In genomic region chr9:98465799-98466198, GRCh38 we compare ENCODE assay signal across 15 cellular contexts.
DNase-seq lines count a peak whose midpoint lies in the region; ATAC-seq, FAIRE-seq and TF ChIP-seq lines count a peak whose summit lies in the region.
"Had no signal": no experiment of that assay in that cellular context is flagged by ENCODE, and none has a peak within 500 bp of the region (broad histone marks: within the 10 kb centered on the region; RNA-seq: fewer than 3 reads in every experiment).

No MANE protein-coding gene starts in this region.

- H2AK5ac ChIP-seq in IMR-90 (ENCODE audit: low read depth, low read length): no peak overlapping the region

- BruUV-seq in IMR-90 (replicated peaks; lab: Mats Ljungman, UMichigan): no TSS peak
- no TSS peak for BruUV-seq in K562 (replicated peaks; lab: Mats Ljungman, UMichigan)

- H3K56ac ChIP-seq in IMR-90 (ENCODE audit: extremely low read depth, insufficient read depth, low read length): no peak overlapping the region

- no peak for TF ChIP-seq RAD21 in IMR-90 (IDR thresholded peaks at IDR 0.05; ENCODE audit: low read length)
- no peak for TF ChIP-seq RAD21 in K562 (CRISPR knock-in tag; conservative IDR thresholded peaks at IDR 0.05 in 1 of 2, IDR thresholded peaks at IDR 0.05 in 1 of 2)

- no peak for TF ChIP-seq EP300 in K562 (IDR thresholded peaks at IDR 0.05; ENCODE audit: low read length)

- H3K4me1 ChIP-seq in BLaER1: peaks cover 22% of the 10 kb centered on the region
- H3K4me1 ChIP-seq in IMR-90 (ENCODE audit: control insufficient read depth, insufficient read depth, low read length): no peaks in the 10 kb centered on the region; the same call in 1 of the 2 replicates
- no peaks in the 10 kb centered on the region for H3K4me1 ChIP-seq in K562 (replicated peaks in 1 of 2; ENCODE audit: control insufficient read depth in 2 of 2, insufficient read depth in 2 of 2, low read length in 2 of 2)
- H3K4me1 ChIP-seq in osteoblast (ENCODE audit: insufficient read depth, low read length): no peaks in the 10 kb centered on the region
- H3K4me1 ChIP-seq: HAP-1 had no signal

- H3K79me2 ChIP-seq in K562 (ENCODE audit: control insufficient read depth, insufficient read depth, low read length) (no peaks in the 10 kb centered on the region), osteoblast (ENCODE audit: insufficient read depth, low read length) (no peaks in the 10 kb centered on the region)

- H3K27me3 ChIP-seq in BLaER1 (no peaks in the 10 kb centered on the region), IMR-90 (ENCODE audit: control insufficient read depth, insufficient read depth, low read length) (no peaks in the 10 kb centered on the region), K562 (ENCODE audit: control insufficient read depth in 2 of 2, insufficient read depth in 2 of 2, low read length in 2 of 2) (no peaks in the 10 kb centered on the region), osteoblast (ENCODE audit: insufficient read depth, low read length) (no peaks in the 10 kb centered on the region)

- H2AK9ac ChIP-seq in IMR-90 (replicated peaks; ENCODE audit: low read depth, low read length, poor library complexity): no peak overlapping the region

- no peak for DNase-seq in IMR-90
- no peak for DNase-seq in K562 (ENCODE audit: extremely low read depth in 1 of 4, low spot score in 3 of 4)
- DNase-seq in osteoblast (ENCODE audit: insufficient read length, low spot score, missing footprints): no peak
- no peak for DNase-seq in hypothalamus (lab: John Stamatoyannopoulos, UW)
- DNase-seq in NCI-H187 (lab: John Stamatoyannopoulos, UW): no peak
- no peak for DNase-seq in coronary artery (ENCODE audit: low spot score)
- DNase-seq: ACHN; C1 segment of cervical spinal cord; Calu3; CD4-positive, alpha-beta T cell; DMS 273 treated with DMSO at 0.1 percent for 48 hours had no signal

- FAIRE-seq in K562 (lab: Jason Lieb, UNC): no peak
- FAIRE-seq: GM12878, H1 had no signal

- intact Hi-C loops in IMR-90 (cut with micrococcal nuclease): no loop called here
- intact Hi-C loops in K562 (cut with micrococcal nuclease): no loop called here

- H3K14ac ChIP-seq in IMR-90 (replicated peaks; ENCODE audit: low read depth, low read length): 0 out of 2 replicates have a peak overlapping the region, but pooled peaks have one; percentile 2

- H3K9me3 ChIP-seq in BLaER1: peaks cover 39% of the 10 kb centered on the region
- H3K9me3 ChIP-seq in IMR-90 (ENCODE audit: control insufficient read depth, insufficient read depth, low read length): peaks cover 6% of the 10 kb centered on the region
- H3K9me3 ChIP-seq in K562 (replicated peaks; ENCODE audit: control insufficient read depth, insufficient read depth, low read depth, low read length): peaks cover 10% of the 10 kb centered on the region
- H3K9me3 ChIP-seq in osteoblast (ENCODE audit: low read depth, low read length): peaks cover 2% of the 10 kb centered on the region
- H3K9me3 ChIP-seq: HAP-1 had no signal

- no CpG with 5 or more reads among the region's 5 CpGs for WGBS in IMR-90 (ENCODE audit: extremely low coverage in 2 of 2, insufficient read length in 1 of 2), 2 experiments
- 26% methylated on average over 2 of the region's 5 CpGs for WGBS in K562 (ENCODE audit: insufficient coverage, low coverage, missing lambda C conversion rate)

- ATAC-seq in IMR-90 (ENCODE audit: low read depth) (no peak), K562 (no peak)
- ATAC-seq: GM12878 had no signal

- dilution Hi-C loops in IMR-90 (cut with HindIII; ENCODE audit: low sequenced_read_pairs, unreplicated experiment): no loop called here

- POLR2A ChIA-PET in IMR-90 (lab: Charles Lee; ENCODE audit: unreplicated experiment) (no interaction called here), K562 (lab: Yijun Ruan, JAX) (no interaction called here)

- no peaks in the 10 kb centered on the region for H3K36me3 ChIP-seq in BLaER1
- H3K36me3 ChIP-seq in IMR-90 (ENCODE audit: control insufficient read depth, insufficient read depth, low read length): peaks cover 10% of the 10 kb centered on the region
- no peaks in the 10 kb centered on the region for H3K36me3 ChIP-seq in K562 (ENCODE audit: control insufficient read depth, insufficient read depth, low read length)
- H3K36me3 ChIP-seq in osteoblast (ENCODE audit: insufficient read depth, low read length): no peaks in the 10 kb centered on the region
- H3K36me3 ChIP-seq: HAP-1 had no signal

- H4K20me1 ChIP-seq in BLaER1 (no peaks in the 10 kb centered on the region), IMR-90 (ENCODE audit: insufficient read depth, low read length) (no peaks in the 10 kb centered on the region), K562 (replicated peaks; ENCODE audit: control insufficient read depth, insufficient read depth, low read length) (no peaks in the 10 kb centered on the region), osteoblast (ENCODE audit: insufficient read depth, low read length) (no peaks in the 10 kb centered on the region)

- no peaks in the 10 kb centered on the region for H3K9me1 ChIP-seq in IMR-90 (ENCODE audit: insufficient read depth, low read length)
- no peaks in the 10 kb centered on the region for H3K9me1 ChIP-seq in K562 (ENCODE audit: control insufficient read depth, insufficient read depth, low read length)

- H3K23ac ChIP-seq in IMR-90 (ENCODE audit: low read depth, low read length): no peak overlapping the region

- no peak overlapping the region for H3K27ac ChIP-seq in BLaER1
- H3K27ac ChIP-seq in IMR-90 (ENCODE audit: insufficient read depth, low read length): no peak overlapping the region
- no peak overlapping the region for H3K27ac ChIP-seq in K562 (ENCODE audit: extremely low read depth, low read depth, low read length)
- no peak overlapping the region for H3K27ac ChIP-seq in osteoblast (ENCODE audit: low read depth, low read length)
- no peak overlapping the region for H3K27ac ChIP-seq in coronary artery

- H2BK15ac ChIP-seq in IMR-90 (ENCODE audit: low read depth, low read length): no peak overlapping the region

- no peak overlapping the region for H4K8ac ChIP-seq in IMR-90 (ENCODE audit: low read depth in 2 of 2, low read length in 2 of 2)

- 0 out of 4 replicates have a peak, but pooled peaks cover 0 to 3% of the 10 kb centered on the region in 2 experiments for H3K79me1 ChIP-seq in IMR-90 (ENCODE audit: low read depth in 1 of 2, low read length in 2 of 2)

- no peak for TF ChIP-seq POLR2A in IMR-90 (IDR thresholded peaks at IDR 0.05; ENCODE audit: low read depth, low read length)
- no peak for TF ChIP-seq POLR2A in K562 (conservative IDR thresholded peaks at IDR 0.05)

- H3K9ac ChIP-seq in BLaER1 (no peak overlapping the region), IMR-90 (ENCODE audit: low read depth, low read length) (no peak overlapping the region), K562 (ENCODE audit: insufficient read depth in 1 of 2, low read depth in 2 of 2, low read length in 2 of 2) (no peak overlapping the region)

- H2BK120ac ChIP-seq in IMR-90 (ENCODE audit: low read depth, low read length): 0 out of 2 replicates have a peak overlapping the region, but pooled peaks have one; percentile 13

- no peak overlapping the region for H3K4me3 ChIP-seq in BLaER1
- no peak overlapping the region for H3K4me3 ChIP-seq in IMR-90 (ENCODE audit: insufficient read depth, low read depth, low read length)
- no peak overlapping the region for H3K4me3 ChIP-seq in K562
- no peak overlapping the region for H3K4me3 ChIP-seq in osteoblast (ENCODE audit: insufficient read depth, low read length)
- no peak overlapping the region for H3K4me3 ChIP-seq in coronary artery
- H3K4me3 ChIP-seq: GM12878, HAP-1 had no signal

- peak overlapping the region; percentile 33 for H3K4me2 ChIP-seq in BLaER1
- H3K4me2 ChIP-seq in IMR-90 (ENCODE audit: low read depth, low read length): no peak overlapping the region
- no peak overlapping the region for H3K4me2 ChIP-seq in K562 (ENCODE audit: insufficient read depth, low read length)
- no peak overlapping the region for H3K4me2 ChIP-seq in osteoblast (ENCODE audit: insufficient read depth, low read length)

- no peak overlapping the region for H2BK20ac ChIP-seq in IMR-90 (ENCODE audit: low read depth, low read length)

- no peak overlapping the region for H4K5ac ChIP-seq in IMR-90 (ENCODE audit: low read depth, low read length)

- H3K18ac ChIP-seq in IMR-90 (ENCODE audit: low read depth, low read length): no peak overlapping the region; the same call in 1 of the 2 replicates

- no peak overlapping the region for H4K91ac ChIP-seq in IMR-90 (ENCODE audit: insufficient read depth, low read depth, low read length)

- no peak overlapping the region for H2BK5ac ChIP-seq in IMR-90 (ENCODE audit: low read depth, low read length, poor library complexity, severe bottlenecking)

- TF ChIP-seq CTCF in IMR-90 (conservative IDR thresholded peaks at IDR 0.05; ENCODE audit: low read depth, low read length) (no peak), K562 (IDR thresholded peaks at IDR 0.05 in 2 of 3, conservative IDR thresholded peaks at IDR 0.05 in 1 of 3; ENCODE audit: insufficient read depth in 2 of 3, low read depth in 1 of 3, low read length in 3 of 3) (no peak), osteoblast (IDR thresholded peaks at IDR 0.05; ENCODE audit: extremely low read depth, low read depth, low read length) (no peak), coronary artery (IDR thresholded peaks at IDR 0.05) (no peak)

- H3K4ac ChIP-seq in IMR-90 (ENCODE audit: low read depth, low read length): no peak overlapping the region

- CTCF ChIA-PET in IMR-90 (lab: Yijun Ruan, JAX) (no interaction called here), K562 (lab: Yijun Ruan, JAX; ENCODE audit: low intra/inter-chr PET ratio) (interaction anchor here (0.6 kb wide), 1 partner anchor 39 kb away, joined by 3 read pairs; no protein-coding TSS in a partner anchor)

- H2AFZ ChIP-seq in IMR-90 (replicated peaks; ENCODE audit: low read length, poor library complexity) (no peak overlapping the region), K562 (ENCODE audit: low read depth, low read length) (0 out of 2 replicates have a peak overlapping the region, but pooled peaks have one; percentile 14), osteoblast (ENCODE audit: low read length) (peak overlapping the region; percentile 29)

- in situ Hi-C loops in IMR-90 (cut with MboI; ENCODE audit: low sequenced_read_pairs): no loop called here
- in situ Hi-C loops in K562 (cut with MboI): no loop called here

TF ChIP-seq in K562, 482 proteins besides CTCF, POLR2A, EP300 and RAD21 (continues in another document):
- no peak for TF ChIP-seq MEF2D (tag; conservative IDR thresholded peaks at IDR 0.05; ENCODE audit: low read depth)
- TF ChIP-seq YY1 (IDR thresholded peaks at IDR 0.05; ENCODE audit: borderline replicate concordance in 1 of 3, control insufficient read depth in 1 of 3, extremely low read depth in 1 of 3, insufficient read depth in 3 of 3, insufficient read length in 1 of 3, insufficient replicate concordance in 2 of 3, low read depth in 1 of 3, low read length in 2 of 3): no peak
- no peak for TF ChIP-seq ZNF444 (CRISPR knock-in tag; IDR thresholded peaks at IDR 0.05)
- TF ChIP-seq ZNF695 (CRISPR knock-in tag; IDR thresholded peaks at IDR 0.05): no peak
- no peak for TF ChIP-seq EGR1 (conservative IDR thresholded peaks at IDR 0.05)
- no peak for TF ChIP-seq ZBTB8A (IDR thresholded peaks at IDR 0.05; ENCODE audit: partially characterized antibody)
- TF ChIP-seq ZNF696 (CRISPR knock-in tag; conservative IDR thresholded peaks at IDR 0.05): no peak
- no peak for TF ChIP-seq HDGF (IDR thresholded peaks at IDR 0.05)
